In the genomic region with DNA sequence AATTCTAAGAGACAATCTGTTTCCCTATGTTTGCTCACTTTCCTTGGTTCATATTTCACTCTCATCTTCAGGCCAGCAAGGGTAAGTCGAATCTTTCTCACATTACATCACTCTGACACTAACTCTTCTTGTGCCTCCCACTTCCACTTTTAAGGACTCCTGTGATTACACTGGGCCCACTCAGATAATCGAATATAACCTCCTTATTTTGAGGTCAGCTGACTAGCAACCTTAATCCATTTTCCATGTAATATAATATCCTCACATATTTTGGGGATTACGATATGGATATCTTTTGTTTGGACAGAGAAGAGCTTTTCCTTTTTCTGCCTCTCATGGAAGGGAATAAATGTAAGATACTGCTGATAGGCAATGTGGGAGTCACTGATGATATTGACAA, we compare ENCODE assay signal across 27 cellular contexts.
"Had no signal": no experiment of that assay in that cellular context is flagged by ENCODE, and none has a peak within 500 bp of the region (broad histone marks: within the 10 kb centered on the region; RNA-seq: fewer than 3 reads in every experiment).

No MANE protein-coding gene starts in this region.

- H2AFZ ChIP-seq: parathyroid adenoma had no signal

- H3K9me3 ChIP-seq: adrenal gland, body of pancreas, colonic mucosa, mucosa of descending colon, right atrium auricular region, tibial nerve had no signal

- DNase-seq: activated CD4-positive, alpha-beta memory T cell treated with anti-CD3 and anti-CD28 coated beads for 36 hours; activated CD4-positive, alpha-beta T cell treated with anti-CD3 and anti-CD28 coated beads, Interleukin-2, amount 10 ng/mL, durations not matched to agents 24 days and 14 days; activated CD4-positive, CD25-positive, alpha-beta regulatory T cell treated with anti-CD3 and anti-CD28 coated beads, Interleukin-2, amount 50 U/mL, for 72 hours; activated CD8-positive, alpha-beta memory T cell treated with anti-CD3 and anti-CD28 coated beads, Interleukin-2, amount 50 U/mL, for 4 hours; activated effector memory CD4-positive, alpha-beta T cell treated with anti-CD3 and anti-CD28 coated beads, Interleukin-2, amount 50 U/mL, for 16 hours; activated naive CD4-positive, alpha-beta T cell treated with anti-CD3 and anti-CD28 coated beads for 36 hours; activated naive CD8-positive, alpha-beta T cell treated with anti-CD3 and anti-CD28 coated beads for 36 hours; activated T-cell treated with anti-CD3 and anti-CD28 coated beads, Interleukin-2, amount 50 U/mL, for 1 hour; adrenal gland; aorta; body of pancreas; cerebellar nuclear complex; colonic mucosa; dorsolateral prefrontal cortex; effector memory CD4-positive, alpha-beta T cell; islet precursor cell; left ventricle myocardium superior; mucosa of descending colon; naive B cell; nucleus accumbens; stimulated activated CD4-positive, alpha-beta T cell treated with anti-CD3 and anti-CD28 coated beads, Interleukin-2, amount 100 ng/mL, for 48 hours; stimulated activated naive CD4-positive, alpha-beta T cell treated with Interleukin-2 at 50 U/mL for 16 hours; T-helper 9 cell had no signal

- H3K27ac ChIP-seq: adrenal gland, body of pancreas, cardiac muscle cell, colonic mucosa, dorsolateral prefrontal cortex, parathyroid adenoma, right atrium auricular region, tibial nerve had no signal

- H3K4me1 ChIP-seq: adrenal gland, colonic mucosa, parathyroid adenoma, right atrium auricular region, tibial nerve had no signal

- H3K4me3 ChIP-seq: adrenal gland, body of pancreas, cardiac muscle cell, colonic mucosa, dorsolateral prefrontal cortex, mucosa of descending colon, right atrium auricular region, tibial nerve had no signal

- ATAC-seq: body of pancreas, left ventricle myocardium superior, mucosa of descending colon had no signal

- H3K9ac ChIP-seq: parathyroid adenoma had no signal

- H3K79me2 ChIP-seq: parathyroid adenoma had no signal

- H3K36me3 ChIP-seq: adrenal gland, cardiac muscle cell, colonic mucosa, right atrium auricular region, tibial nerve had no signal

- H3K27me3 ChIP-seq: adrenal gland, body of pancreas, cardiac muscle cell, colonic mucosa, dorsolateral prefrontal cortex, right atrium auricular region, tibial nerve had no signal
